Comparison of ENCODE assay signal across 1 cellular context in the genomic region with DNA sequence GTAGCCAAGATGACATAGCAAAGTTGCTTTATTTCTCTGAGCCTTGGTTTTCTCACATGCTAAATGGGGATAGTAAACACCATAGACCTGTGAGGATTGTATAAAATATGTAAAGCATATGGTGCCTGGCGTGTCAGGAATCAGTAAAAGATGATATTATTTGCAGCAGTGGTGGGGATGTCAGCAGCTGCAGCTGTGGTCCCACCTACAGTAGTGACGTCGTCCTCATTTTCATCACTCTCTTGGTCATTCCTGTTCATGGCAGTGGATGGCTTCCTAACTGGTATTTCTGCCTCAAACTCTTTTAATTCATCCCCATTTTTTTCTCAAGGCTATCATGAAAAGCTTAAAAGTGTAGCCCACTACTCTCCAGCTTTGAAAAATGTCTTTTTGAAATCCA.
TF ChIP-seq lines count a peak whose summit lies in the region.

No MANE protein-coding gene starts in this region.

TF ChIP-seq in IMR-90, 13 proteins besides CTCF, POLR2A, EP300 and RAD21:
- no peak for TF ChIP-seq BHLHE40 (IDR thresholded peaks at IDR 0.05; ENCODE audit: low read depth, low read length)
- TF ChIP-seq RCOR1 (IDR thresholded peaks at IDR 0.05; ENCODE audit: insufficient replicate concordance, low read length), result no peak
- TF ChIP-seq, protein P1, sequence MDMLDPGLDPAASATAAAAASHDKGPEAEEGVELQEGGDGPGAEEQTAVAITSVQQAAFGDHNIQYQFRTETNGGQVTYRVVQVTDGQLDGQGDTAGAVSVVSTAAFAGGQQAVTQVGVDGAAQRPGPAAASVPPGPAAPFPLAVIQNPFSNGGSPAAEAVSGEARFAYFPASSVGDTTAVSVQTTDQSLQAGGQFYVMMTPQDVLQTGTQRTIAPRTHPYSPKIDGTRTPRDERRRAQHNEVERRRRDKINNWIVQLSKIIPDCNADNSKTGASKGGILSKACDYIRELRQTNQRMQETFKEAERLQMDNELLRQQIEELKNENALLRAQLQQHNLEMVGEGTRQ (IDR thresholded peaks at IDR 0.05; ENCODE audit: low read depth, low read length), result no peak
- no peak for TF ChIP-seq CEBPB (IDR thresholded peaks at IDR 0.05; ENCODE audit: low read depth, low read length)
- no peak for TF ChIP-seq FOS (IDR thresholded peaks at IDR 0.05; ENCODE audit: low read depth, low read length)
- TF ChIP-seq MAFK (IDR thresholded peaks at IDR 0.05; ENCODE audit: low read depth, low read length), result no peak
- TF ChIP-seq CHD1 (IDR thresholded peaks at IDR 0.05; ENCODE audit: low read depth, low read length), result no peak
- TF ChIP-seq, protein P2, sequence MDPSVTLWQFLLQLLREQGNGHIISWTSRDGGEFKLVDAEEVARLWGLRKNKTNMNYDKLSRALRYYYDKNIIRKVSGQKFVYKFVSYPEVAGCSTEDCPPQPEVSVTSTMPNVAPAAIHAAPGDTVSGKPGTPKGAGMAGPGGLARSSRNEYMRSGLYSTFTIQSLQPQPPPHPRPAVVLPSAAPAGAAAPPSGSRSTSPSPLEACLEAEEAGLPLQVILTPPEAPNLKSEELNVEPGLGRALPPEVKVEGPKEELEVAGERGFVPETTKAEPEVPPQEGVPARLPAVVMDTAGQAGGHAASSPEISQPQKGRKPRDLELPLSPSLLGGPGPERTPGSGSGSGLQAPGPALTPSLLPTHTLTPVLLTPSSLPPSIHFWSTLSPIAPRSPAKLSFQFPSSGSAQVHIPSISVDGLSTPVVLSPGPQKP (IDR thresholded peaks at IDR 0.05; ENCODE audit: borderline replicate concordance, low read depth, low read length), result no peak
- no peak for TF ChIP-seq NFE2L2 (IDR thresholded peaks at IDR 0.05; ENCODE audit: low read depth, low read length)
- no peak for TF ChIP-seq MXI1 (IDR thresholded peaks at IDR 0.05; ENCODE audit: borderline replicate concordance, low read depth, low read length)
- no peak for TF ChIP-seq MAZ (IDR thresholded peaks at IDR 0.05; ENCODE audit: borderline replicate concordance, low read depth, low read length)
- TF ChIP-seq RFX5 (IDR thresholded peaks at IDR 0.05; ENCODE audit: low read depth, low read length), result no peak
- no peak for TF ChIP-seq SMC3 (IDR thresholded peaks at IDR 0.05; ENCODE audit: low read depth, low read length)
